In the genomic region with DNA sequence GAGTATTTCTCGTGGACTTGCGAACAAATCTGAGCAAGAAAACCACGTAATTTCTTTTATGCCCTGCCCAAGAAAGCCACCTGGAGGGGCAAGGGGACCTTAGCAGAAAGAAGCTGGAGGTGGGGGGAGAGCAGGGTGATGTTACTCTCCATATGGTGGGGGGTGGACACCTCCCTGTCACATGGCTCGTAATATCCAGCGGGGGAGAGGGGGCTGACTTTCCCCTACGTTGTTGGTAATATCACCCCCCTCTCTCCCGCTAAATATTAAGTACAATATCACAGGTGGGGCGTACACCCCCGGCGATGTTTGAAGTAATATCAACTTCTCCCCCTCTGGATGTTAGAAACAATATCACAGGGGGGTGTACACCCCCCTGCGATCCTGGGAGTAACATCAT, we compare ENCODE assay signal across 15 cellular contexts. TPM values are rescaled to one million over a fixed set of nuclear protein-coding genes. Genes with fewer than 3 reads are reported as not detected.
A peak's percentile ranks its signal among the peaks of the same experiment; 100 is the strongest.
DNase-seq lines count a peak whose midpoint lies in the region; ATAC-seq, FAIRE-seq and TF ChIP-seq lines count a peak whose summit lies in the region.
"Not testable (repeated sequence)": the region's sequence is repeated elsewhere in the genome, so short reads cannot be mapped to it uniquely, and the experiment has no call there.
"Had no signal": no experiment of that assay in that cellular context is flagged by ENCODE, and none has a peak within 500 bp of the region (broad histone marks: within the 10 kb centered on the region; RNA-seq: fewer than 3 reads in every experiment).

No MANE protein-coding gene starts in this region.

- H3K4me1 ChIP-seq in HEK293 (ENCODE audit: control insufficient read depth, insufficient read depth, low read length); K562 (replicated peaks in 1 of 2; ENCODE audit: control insufficient read depth in 2 of 2, insufficient read depth in 2 of 2, low read length in 2 of 2): not testable (repeated sequence)

- not testable (repeated sequence) for H3K4me3 Mint-ChIP-seq in activated CD4-positive, alpha-beta T cell treated with anti-CD3 and anti-CD28 coated beads, Interleukin-2, amount 10 ng/mL, durations not matched to agents 24 days and 14 days; stimulated activated effector memory CD8-positive, alpha-beta T cell treated with anti-CD3 and anti-CD28 coated beads, Interleukin-12 subunit alpha, Interleukin-12 subunit beta, amount 100 ng/mL, for 72 hours; stimulated activated memory B cell treated with anti-CD40 and anti-IgM and Interleukin-4, amounts not matched to agents 10 μg/mL and 1 μg/mL and 100 μg/mL, for 72 hours

- not testable (repeated sequence) for H3K9me1 ChIP-seq in K562 (ENCODE audit: control insufficient read depth, insufficient read depth, low read length)

- not testable (repeated sequence) for H3K36me3 ChIP-seq in HEK293 (ENCODE audit: control insufficient read depth in 2 of 2, insufficient read depth in 1 of 2, low read length in 2 of 2); K562 (ENCODE audit: control insufficient read depth, insufficient read depth, low read length)

- H3K4me1 Mint-ChIP-seq in activated CD4-positive, alpha-beta T cell treated with anti-CD3 and anti-CD28 coated beads, Interleukin-2, amount 10 ng/mL, durations not matched to agents 24 days and 14 days; stimulated activated effector memory CD8-positive, alpha-beta T cell treated with anti-CD3 and anti-CD28 coated beads, Interleukin-12 subunit alpha, Interleukin-12 subunit beta, amount 100 ng/mL, for 72 hours; stimulated activated memory B cell treated with anti-CD40 and anti-IgM and Interleukin-4, amounts not matched to agents 10 μg/mL and 1 μg/mL and 100 μg/mL, for 72 hours: not testable (repeated sequence)

- TF ChIP-seq RAD21 in K562 (CRISPR knock-in tag; conservative IDR thresholded peaks at IDR 0.05 in 1 of 2, IDR thresholded peaks at IDR 0.05 in 1 of 2): not testable (repeated sequence)

- FAIRE-seq in K562 (lab: Jason Lieb, UNC): not testable (repeated sequence)

- DNase-seq in activated CD4-positive, alpha-beta T cell treated with anti-CD3 and anti-CD28 coated beads, Interleukin-2, amount 10 ng/mL, durations not matched to agents 24 days and 14 days: peak; percentile 52
- DNase-seq in K562 (ENCODE audit: extremely low read depth in 1 of 4, low spot score in 3 of 4); sciatic nerve (ENCODE audit: low spot score); stimulated activated effector memory CD8-positive, alpha-beta T cell treated with anti-CD3 and anti-CD28 coated beads, Interleukin-12 subunit alpha, Interleukin-12 subunit beta, amount 100 ng/mL, for 72 hours (ENCODE audit: low spot score in 2 of 2): not testable (repeated sequence)
- DNase-seq in coronary artery (ENCODE audit: low spot score): peak; percentile 31

- not testable (repeated sequence) for H2AFZ ChIP-seq in K562 (ENCODE audit: low read depth, low read length)

- not testable (repeated sequence) for BruUV-seq in K562 (replicated peaks; lab: Mats Ljungman, UMichigan)

- intact Hi-C loops in activated CD4-positive, alpha-beta T cell treated with anti-CD3 and anti-CD28 coated beads, Interleukin-2, amount 10 ng/mL, durations not matched to agents 24 days and 14 days (cut with micrococcal nuclease); K562 (cut with micrococcal nuclease); sciatic nerve (cut with DNase I): not testable (repeated sequence)

- POLR2A ChIA-PET in HEK293 (lab: Yijun Ruan, JAX); K562 (lab: Yijun Ruan, JAX): not testable (repeated sequence)

- H3K27ac Mint-ChIP-seq in activated CD4-positive, alpha-beta T cell treated with anti-CD3 and anti-CD28 coated beads, Interleukin-2, amount 10 ng/mL, durations not matched to agents 24 days and 14 days; stimulated activated effector memory CD8-positive, alpha-beta T cell treated with anti-CD3 and anti-CD28 coated beads, Interleukin-12 subunit alpha, Interleukin-12 subunit beta, amount 100 ng/mL, for 72 hours; stimulated activated memory B cell treated with anti-CD40 and anti-IgM and Interleukin-4, amounts not matched to agents 10 μg/mL and 1 μg/mL and 100 μg/mL, for 72 hours: not testable (repeated sequence)

- H3K4me2 ChIP-seq in K562 (ENCODE audit: insufficient read depth, low read length): not testable (repeated sequence)

- H3K27me3 Mint-ChIP-seq in activated CD4-positive, alpha-beta T cell treated with anti-CD3 and anti-CD28 coated beads, Interleukin-2, amount 10 ng/mL, durations not matched to agents 24 days and 14 days: peaks cover 19% of the 10 kb centered on the region
- H3K27me3 Mint-ChIP-seq in stimulated activated memory B cell treated with anti-CD40 and anti-IgM and Interleukin-4, amounts not matched to agents 10 μg/mL and 1 μg/mL and 100 μg/mL, for 72 hours: peaks cover 16% of the 10 kb centered on the region

- CTCF ChIA-PET in HEK293 (lab: Yijun Ruan, JAX); K562 (lab: Yijun Ruan, JAX; ENCODE audit: low intra/inter-chr PET ratio): not testable (repeated sequence)

- not testable (repeated sequence) for TF ChIP-seq CTCF in HEK293 (tag by site-specific recombination; IDR thresholded peaks at IDR 0.05); K562 (IDR thresholded peaks at IDR 0.05 in 2 of 3, conservative IDR thresholded peaks at IDR 0.05 in 1 of 3; ENCODE audit: insufficient read depth in 2 of 3, low read depth in 1 of 3, low read length in 3 of 3); coronary artery (IDR thresholded peaks at IDR 0.05)

- not testable (repeated sequence) for TF ChIP-seq POLR2A in K562 (conservative IDR thresholded peaks at IDR 0.05)

- in situ Hi-C loops in K562 (cut with MboI): not testable (repeated sequence)

- not testable (repeated sequence) for H3K27ac ChIP-seq in HEK293 (ENCODE audit: extremely low read depth, low read depth, low read length); K562 (ENCODE audit: extremely low read depth, low read depth, low read length); coronary artery

- not testable (repeated sequence) for H3K9me3 ChIP-seq in HEK293 (ENCODE audit: control insufficient read depth, insufficient read depth, low read depth, low read length); K562 (replicated peaks; ENCODE audit: control insufficient read depth, insufficient read depth, low read depth, low read length)

- H3K4me3 ChIP-seq in HEK293 (ENCODE audit: low read depth, low read length); K562; coronary artery: not testable (repeated sequence)

- H4K20me1 ChIP-seq in K562 (replicated peaks; ENCODE audit: control insufficient read depth, insufficient read depth, low read length): not testable (repeated sequence)

- not testable (repeated sequence) for H3K9me3 Mint-ChIP-seq in activated CD4-positive, alpha-beta T cell treated with anti-CD3 and anti-CD28 coated beads, Interleukin-2, amount 10 ng/mL, durations not matched to agents 24 days and 14 days; stimulated activated effector memory CD8-positive, alpha-beta T cell treated with anti-CD3 and anti-CD28 coated beads, Interleukin-12 subunit alpha, Interleukin-12 subunit beta, amount 100 ng/mL, for 72 hours; stimulated activated memory B cell treated with anti-CD40 and anti-IgM and Interleukin-4, amounts not matched to agents 10 μg/mL and 1 μg/mL and 100 μg/mL, for 72 hours

- not testable (repeated sequence) for ATAC-seq in K562
- peak; percentile 56 for ATAC-seq in sciatic nerve
- peak; percentile 26 for ATAC-seq in stimulated activated effector memory CD8-positive, alpha-beta T cell treated with anti-CD3 and anti-CD28 coated beads, Interleukin-12 subunit alpha, Interleukin-12 subunit beta, amount 100 ng/mL, for 72 hours
- ATAC-seq in stimulated activated memory B cell treated with anti-CD40 and anti-IgM and Interleukin-4, amounts not matched to agents 10 μg/mL and 1 μg/mL and 100 μg/mL, for 72 hours: peak; percentile 24

- not testable (repeated sequence) for TF ChIP-seq EP300 in K562 (IDR thresholded peaks at IDR 0.05; ENCODE audit: low read length)

- H3K79me2 ChIP-seq in K562 (ENCODE audit: control insufficient read depth, insufficient read depth, low read length): not testable (repeated sequence)

- H3K9ac ChIP-seq in K562 (ENCODE audit: insufficient read depth in 1 of 2, low read depth in 2 of 2, low read length in 2 of 2): not testable (repeated sequence)

- WGBS in K562 (ENCODE audit: insufficient coverage, low coverage, missing lambda C conversion rate): 20% methylated on average over 9 of the region's 11 CpGs

- H3K27me3 ChIP-seq in K562 (ENCODE audit: control insufficient read depth in 2 of 2, insufficient read depth in 2 of 2, low read length in 2 of 2): not testable (repeated sequence)

- not testable (repeated sequence) for H3K36me3 Mint-ChIP-seq in activated CD4-positive, alpha-beta T cell treated with anti-CD3 and anti-CD28 coated beads, Interleukin-2, amount 10 ng/mL, durations not matched to agents 24 days and 14 days (ENCODE audit: low read depth); stimulated activated effector memory CD8-positive, alpha-beta T cell treated with anti-CD3 and anti-CD28 coated beads, Interleukin-12 subunit alpha, Interleukin-12 subunit beta, amount 100 ng/mL, for 72 hours; stimulated activated memory B cell treated with anti-CD40 and anti-IgM and Interleukin-4, amounts not matched to agents 10 μg/mL and 1 μg/mL and 100 μg/mL, for 72 hours

RNA-seq across cellular contexts. Expression of a gene that starts 9.7 kb away (rescaled TPM):
- total RNA-seq in activated CD4-positive, alpha-beta T cell treated with anti-CD3 and anti-CD28 coated beads, Interleukin-2, amount 10 ng/mL, durations not matched to agents 24 days and 14 days: 0.17 and 0.30 TPM in 2 replicates
- total RNA-seq in K562 (2011; cell fraction: chromatin; rRNA removed; ENCODE audit: low replicate concordance): 1.3 TPM in 2 replicates
- total RNA-seq in K562 (2011; cell fraction: nucleolus; rRNA removed): 1.1 and 1.2 TPM in 2 replicates
- total RNA-seq in K562 (2011; cell fraction: nucleoplasm; rRNA removed): 0.84 and 1.1 TPM in 2 replicates
- total RNA-seq in K562 (2014; rRNA removed) (0.24 and 0.32 TPM in 2 replicates), K562 (2014; rRNA removed; fragmentation: Illumina TruSeq; extraction: Trizol) (0.10 and 0.22 TPM in 2 replicates), K562 (2015; rRNA removed; fragmentation: Illumina TruSeq; extraction: Trizol) (0.34 and 0.47 TPM in 2 replicates), K562 (2021) (0.16 and 0.20 TPM in 2 replicates), sciatic nerve (not detected)
- polyA plus RNA-seq in K562 (2011; rRNA removed) (0.19 and 0.21 TPM in 2 replicates), K562 (2014; fragmentation: Illumina TruSeq; extraction: Trizol) (0.06 and 0.25 TPM in 2 replicates), K562 (2014; fragmentation: Nextera tagmentation; extraction: Ambion mirVana) (not detected), K562 (2014; rRNA removed) (0.42 and 0.73 TPM in 2 replicates)
- polyA plus RNA-seq in K562 (2011; cell fraction: cytosol; rRNA removed): 0.06 and 0.34 TPM in 2 replicates
- 0.41 and 0.85 TPM in 2 replicates for polyA plus RNA-seq in K562 (2011; cell fraction: nucleus; rRNA removed)
- polyA plus RNA-seq in K562 (2012): 0.23 and 0.37 TPM in 2 replicates
- 0.28 and 0.30 TPM in 2 replicates for polyA minus RNA-seq in K562 (2011; rRNA and poly(A)+ RNA removed)
- polyA minus RNA-seq in K562 (2011; cell fraction: cytosol; rRNA and poly(A)+ RNA removed): not detected in 2 replicates
- polyA minus RNA-seq in K562 (2011; cell fraction: nucleus; rRNA and poly(A)+ RNA removed): 0.56 and 1.1 TPM in 2 replicates
- total RNA-seq: A172; A673; CD4-positive, alpha-beta T cell; CD4-positive, CD25-positive, alpha-beta regulatory T cell; CD8-positive, alpha-beta T cell had no signal
- polyA plus RNA-seq: CD14-positive monocyte; CD4-positive, alpha-beta memory T cell; CD8-positive, alpha-beta memory T cell had no signal
